Comparison of ENCODE assay signal across 1 cellular context in genomic region chr19:47315125-47315821, GRCh38.
TF ChIP-seq lines count a peak whose summit lies in the region.

No MANE protein-coding gene starts in this region.

TF ChIP-seq in IMR-90, 13 proteins besides CTCF, POLR2A, EP300 and RAD21 (continued from another document):
- TF ChIP-seq MXI1 (IDR thresholded peaks at IDR 0.05; ENCODE audit: borderline replicate concordance, low read depth, low read length) = no peak
- TF ChIP-seq NFE2L2 (IDR thresholded peaks at IDR 0.05; ENCODE audit: low read depth, low read length) = peak; percentile 64; the same call in 1 of the 2 replicates
- TF ChIP-seq FOS (IDR thresholded peaks at IDR 0.05; ENCODE audit: low read depth, low read length) = peak; percentile 87
- TF ChIP-seq RCOR1 (IDR thresholded peaks at IDR 0.05; ENCODE audit: insufficient replicate concordance, low read length) = peak; percentile 60
- TF ChIP-seq MAZ (IDR thresholded peaks at IDR 0.05; ENCODE audit: borderline replicate concordance, low read depth, low read length) = peak; percentile 93
- TF ChIP-seq SMC3 (IDR thresholded peaks at IDR 0.05; ENCODE audit: low read depth, low read length) = no peak
